9 cellular contexts compared by ENCODE assay signal in genomic region chr17:82681547-82681946, GRCh38.
"Had no signal": no experiment of that assay in that cellular context is flagged by ENCODE, and none has a peak within 500 bp of the region (broad histone marks: within the 10 kb centered on the region; RNA-seq: fewer than 3 reads in every experiment).

No MANE protein-coding gene starts in this region.

- H3K4me2 ChIP-seq: GM23338, KMS-11 had no signal

- FAIRE-seq: H1, H54, HTR-8/SVneo had no signal

- H3K9ac ChIP-seq: KMS-11 had no signal

- H2AFZ ChIP-seq: GM23338 had no signal

- H3K4me3 ChIP-seq: GM23338 had no signal

- DNase-seq: H9, HCEC 1CT, IMR-90, KBM-7 had no signal

- H3K27ac ChIP-seq: KMS-11 had no signal

- ATAC-seq: GM23338 had no signal
